11 cellular contexts compared by ENCODE assay signal in genomic region chr11:72070486-72070885, GRCh38. TPM values are rescaled to one million over a fixed set of nuclear protein-coding genes. Genes with fewer than 3 reads are reported as not detected.
DNase-seq lines count a peak whose midpoint lies in the region; ATAC-seq and TF ChIP-seq lines count a peak whose summit lies in the region.
"Had no signal": no experiment of that assay in that cellular context is flagged by ENCODE, and none has a peak within 500 bp of the region (broad histone marks: within the 10 kb centered on the region; RNA-seq: fewer than 3 reads in every experiment).

No MANE protein-coding gene starts in this region.

- peak overlapping the region; percentile 89 for H3K27ac ChIP-seq in RWPE2 (ENCODE audit: poor library complexity, severe bottlenecking)
- peak overlapping the region; percentile 78 for H3K27ac ChIP-seq in fibroblast of lung (ENCODE audit: insufficient read depth, low read length)
- H3K27ac ChIP-seq in sigmoid colon = peak overlapping the region; percentile 78 to 83 (median 80)

- H2AFZ ChIP-seq in fibroblast of lung (ENCODE audit: low read length) = no peak overlapping the region

- intact Hi-C loops in sigmoid colon (cut with DNase I) = no loop called here

- DNase-seq in Caki2 (ENCODE audit: low read depth) (peak; percentile 58), RWPE2 (ENCODE audit: low spot score) (no peak), fibroblast of lung (ENCODE audit: low read depth in 2 of 2) (no peak), sigmoid colon (no peak), SKM-1 (lab: John Stamatoyannopoulos, UW; ENCODE audit: unreplicated experiment) (no peak), DMS79 (lab: John Stamatoyannopoulos, UW) (no peak)
- DNase-seq: activated effector memory CD4-positive, alpha-beta T cell treated with anti-CD3 and anti-CD28 coated beads, Interleukin-2, amount 50 U/mL, for 16 hours; NCI-H1694 had no signal

- peaks cover 40% of the 10 kb centered on the region for H3K4me1 ChIP-seq in RWPE2 (ENCODE audit: insufficient read depth, poor library complexity, severe bottlenecking)
- peaks cover 30% of the 10 kb centered on the region for H3K4me1 ChIP-seq in fibroblast of lung (ENCODE audit: control insufficient read depth, extremely low read depth, insufficient read depth, low read length)
- peaks cover 0 to 63% (median 52%) of the 10 kb centered on the region in 4 donors for H3K4me1 ChIP-seq in sigmoid colon

- no peak overlapping the region for H3K9ac ChIP-seq in fibroblast of lung (ENCODE audit: insufficient read depth, low read length)

- ATAC-seq in RWPE2 (ENCODE audit: low read depth) = no peak
- ATAC-seq in GM19467 (IDR thresholded peaks at IDR 0.05; ENCODE audit: unreplicated experiment) = no peak
- no peak for ATAC-seq in HG03378 (IDR thresholded peaks at IDR 0.05; ENCODE audit: unreplicated experiment)

- TF ChIP-seq CTCF in RWPE2 (IDR thresholded peaks at IDR 0.05; ENCODE audit: poor library complexity, severe bottlenecking) (no peak), fibroblast of lung (conservative IDR thresholded peaks at IDR 0.05 in 1 of 2, IDR thresholded peaks at IDR 0.05 in 1 of 2; ENCODE audit: low read depth in 1 of 2, low read length in 2 of 2) (no peak), sigmoid colon (IDR thresholded peaks at IDR 0.05) (no peak)

- in situ Hi-C loops in Caki2 (cut with HindIII; ENCODE audit: low pct_unique_long_range_greater_than_20kb, low sequenced_read_pairs) = no loop called here

- no peaks in the 10 kb centered on the region for H3K27me3 ChIP-seq in RWPE2 (ENCODE audit: insufficient read depth, poor library complexity, severe bottlenecking)
- H3K27me3 ChIP-seq in fibroblast of lung (ENCODE audit: control insufficient read depth, insufficient read depth, low read length) = no peaks in the 10 kb centered on the region
- H3K27me3 ChIP-seq in sigmoid colon = no peaks in the 10 kb centered on the region

- no peak overlapping the region for H3K4me3 ChIP-seq in RWPE2 (ENCODE audit: severe bottlenecking)
- peak overlapping the region in 1 of 4 experiments; percentile 2 for H3K4me3 ChIP-seq in fibroblast of lung (replicated peaks in 1 of 4; ENCODE audit: control extremely low read depth in 1 of 4, insufficient read depth in 1 of 4, low read depth in 3 of 4, low read length in 4 of 4)
- no peak overlapping the region for H3K4me3 ChIP-seq in sigmoid colon

- H3K4me2 ChIP-seq in fibroblast of lung (ENCODE audit: extremely low read depth, insufficient read depth, low read length) = peak overlapping the region; percentile 78

- peaks cover 70% of the 10 kb centered on the region for H3K79me2 ChIP-seq in fibroblast of lung (ENCODE audit: control insufficient read depth, insufficient read depth, low read length)

- H3K36me3 ChIP-seq in RWPE2 (ENCODE audit: low read depth) (peaks cover 50% of the 10 kb centered on the region), fibroblast of lung (ENCODE audit: control insufficient read depth, insufficient read depth, low read length) (peaks cover 2% of the 10 kb centered on the region), sigmoid colon (no peaks in the 10 kb centered on the region)

- no peaks in the 10 kb centered on the region for H3K9me3 ChIP-seq in RWPE2 (ENCODE audit: severe bottlenecking)
- no peaks in the 10 kb centered on the region for H3K9me3 ChIP-seq in fibroblast of lung (ENCODE audit: control insufficient read depth, insufficient read depth, low read depth, low read length)
- no peaks in the 10 kb centered on the region for H3K9me3 ChIP-seq in sigmoid colon

- no peak for TF ChIP-seq POLR2A in sigmoid colon (IDR thresholded peaks at IDR 0.05)

- TF ChIP-seq EP300 in sigmoid colon (IDR thresholded peaks at IDR 0.05) = no peak

- WGBS in sigmoid colon, 2 donors = 93 to 94% methylated on average over 7 of the region's 7 CpGs

- H4K20me1 ChIP-seq in fibroblast of lung (ENCODE audit: control insufficient read depth, extremely low read depth, insufficient read depth, low read length) = no peaks in the 10 kb centered on the region

RNA-seq across cellular contexts. Expression of gene NUMA1, which starts 9.9 kb away (rescaled TPM):
- total RNA-seq in Caki2 (2014; rRNA removed; shearing (Covaris generic); ENCODE audit: low replicate concordance) = 73.8 and 81.0 TPM in 2 replicates
- total RNA-seq in fibroblast of lung = 190 and 247 TPM in 2 replicates
- polyA plus RNA-seq in fibroblast of lung = 59.0 and 61.6 TPM in 2 replicates
- 81.1 and 84.5 TPM in 2 replicates for polyA plus RNA-seq in fibroblast of lung (2012)
- polyA minus RNA-seq in fibroblast of lung (ENCODE audit: low replicate concordance) = 259 and 321 TPM in 2 replicates
- 100 to 1,000 TPM; 249 to 343 (median 265) TPM for total RNA-seq in sigmoid colon
- 100 to 1,000 TPM in 2 of 3 donors, 10 to 100 TPM in 1; 99.1 to 176 (median 109) TPM for polyA plus RNA-seq in sigmoid colon

RNA-seq across cellular contexts. Expression of gene LRRC51, which starts 10.2 kb away (rescaled TPM):
- 9.4 and 14.9 TPM in 2 replicates for total RNA-seq in Caki2 (2014; rRNA removed; shearing (Covaris generic); ENCODE audit: low replicate concordance)
- 5.0 and 5.4 TPM in 2 replicates for total RNA-seq in fibroblast of lung
- polyA plus RNA-seq in fibroblast of lung = 6.9 and 8.9 TPM in 2 replicates
- 9.0 and 9.9 TPM in 2 replicates for polyA plus RNA-seq in fibroblast of lung (2012)
- polyA minus RNA-seq in fibroblast of lung (ENCODE audit: low replicate concordance) = 6.2 and 10.5 TPM in 2 replicates
- total RNA-seq in sigmoid colon = 10 to 100 TPM in 1 of 4 donors, 1 to 10 TPM in 3; 3.2 to 14.8 (median 6.4) TPM
- 10 to 100 TPM in 2 of 3 donors, 1 to 10 TPM in 1; 4.6 to 12.3 (median 10.8) TPM for polyA plus RNA-seq in sigmoid colon

RNA-seq across cellular contexts. Expression of gene LAMTOR1, which starts 32.6 kb away (rescaled TPM):
- total RNA-seq in Caki2 (2014; rRNA removed; shearing (Covaris generic); ENCODE audit: low replicate concordance) = 90.8 and 117 TPM in 2 replicates
- 80.9 and 90.3 TPM in 2 replicates for total RNA-seq in fibroblast of lung
- 137 and 183 TPM in 2 replicates for polyA plus RNA-seq in fibroblast of lung
- 152 and 213 TPM in 2 replicates for polyA plus RNA-seq in fibroblast of lung (2012)
- polyA minus RNA-seq in fibroblast of lung (ENCODE audit: low replicate concordance) = 208 and 507 TPM in 2 replicates
- 100 to 1,000 TPM in 3 of 4 donors, 10 to 100 TPM in 1; 87.2 to 123 (median 120) TPM for total RNA-seq in sigmoid colon
- 100 to 1,000 TPM; 132 to 256 (median 228) TPM for polyA plus RNA-seq in sigmoid colon

RNA-seq across cellular contexts. Expression of gene TOMT, which starts 35.2 kb away (rescaled TPM):
- total RNA-seq in Caki2 (2014; rRNA removed; shearing (Covaris generic); ENCODE audit: low replicate concordance) = not detected in 2 replicates
- not detected in 2 replicates for total RNA-seq in fibroblast of lung
- polyA plus RNA-seq in fibroblast of lung = not detected in 2 replicates
- polyA plus RNA-seq in fibroblast of lung (2012) = not detected in 2 replicates
- not detected in 2 replicates for polyA minus RNA-seq in fibroblast of lung (ENCODE audit: low replicate concordance)
- not detected for total RNA-seq in sigmoid colon
- not detected for polyA plus RNA-seq in sigmoid colon
- total RNA-seq: posterior vena cava had no signal

RNA-seq across cellular contexts. Expression of gene ANAPC15, which starts 42.0 kb away (rescaled TPM):
- total RNA-seq in Caki2 (2014; rRNA removed; shearing (Covaris generic); ENCODE audit: low replicate concordance) = 29.1 and 35.5 TPM in 2 replicates
- 20.8 and 24.8 TPM in 2 replicates for total RNA-seq in fibroblast of lung
- 97.2 and 174 TPM in 2 replicates for polyA plus RNA-seq in fibroblast of lung
- 67.6 and 112 TPM in 2 replicates for polyA plus RNA-seq in fibroblast of lung (2012)
- polyA minus RNA-seq in fibroblast of lung (ENCODE audit: low replicate concordance) = 10.2 and 60.4 TPM in 2 replicates
- 10 to 100 TPM; 48.5 to 77.1 (median 57.8) TPM for total RNA-seq in sigmoid colon
- 10 to 100 TPM; 84.5 to 93.1 (median 89.0) TPM for polyA plus RNA-seq in sigmoid colon
